15 cellular contexts compared by ENCODE assay signal in the genomic region with DNA sequence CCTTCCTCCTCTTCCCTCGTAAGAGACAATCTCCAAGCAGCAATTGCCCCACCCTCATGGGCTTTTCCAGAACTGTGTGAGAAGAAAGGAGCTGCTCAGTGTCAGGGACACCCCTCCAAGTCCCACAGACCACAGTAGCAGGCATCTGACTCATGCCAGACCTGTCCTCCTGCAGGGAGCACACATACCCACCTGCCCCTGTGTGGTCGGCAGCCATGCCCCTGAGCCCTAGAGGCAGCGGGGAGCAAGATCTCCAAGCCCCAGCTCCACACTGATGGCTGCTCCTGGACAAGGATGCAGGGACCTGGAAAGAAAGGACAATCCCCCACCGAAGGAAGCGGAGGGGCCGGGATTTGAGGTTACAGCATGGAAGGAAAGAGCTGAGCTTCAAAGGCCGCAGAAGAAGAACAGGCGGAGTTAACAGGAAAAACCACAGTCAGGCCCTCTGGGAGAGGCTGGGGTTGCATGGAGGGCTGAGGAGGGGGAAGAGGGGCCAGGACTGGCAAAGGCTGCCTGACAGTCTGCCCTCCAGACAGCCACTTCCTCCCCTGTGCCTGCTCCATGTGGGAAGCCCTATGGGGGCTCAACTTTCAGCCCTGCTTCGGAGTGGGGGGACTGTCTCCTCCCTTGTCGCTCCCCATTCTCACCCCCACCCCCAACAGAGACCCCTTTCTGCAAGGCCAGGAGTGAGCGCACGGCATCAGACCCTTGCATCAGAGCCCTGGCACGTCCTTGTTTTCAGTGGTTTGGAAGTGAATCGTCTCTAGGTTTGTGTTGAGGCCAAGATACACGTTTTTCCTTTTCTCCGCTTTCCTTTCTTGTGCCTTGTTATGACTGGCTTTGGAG. TPM values are rescaled to one million over a fixed set of nuclear protein-coding genes. Genes with fewer than 3 reads are reported as not detected.
DNase-seq lines count a peak whose midpoint lies in the region; ATAC-seq and TF ChIP-seq lines count a peak whose summit lies in the region.
"Had no signal": no experiment of that assay in that cellular context is flagged by ENCODE, and none has a peak within 500 bp of the region (broad histone marks: within the 10 kb centered on the region; RNA-seq: fewer than 3 reads in every experiment).

No MANE protein-coding gene starts in this region.

- H3K36me3 ChIP-seq in IMR-90 (ENCODE audit: control insufficient read depth, insufficient read depth, low read length), result no peaks in the 10 kb centered on the region

- no peak overlapping the region for H2BK15ac ChIP-seq in IMR-90 (ENCODE audit: low read depth, low read length)

- no peak overlapping the region for H3K9ac ChIP-seq in IMR-90 (ENCODE audit: low read depth, low read length)

- H3K79me1 ChIP-seq in IMR-90 (ENCODE audit: low read depth in 1 of 2, low read length in 2 of 2), result no peaks in the 10 kb centered on the region

- DNase-seq in IMR-90, result no peak
- peak; percentile 56 for DNase-seq in astrocyte of the spinal cord (ENCODE audit: low read depth, low spot score)
- peak; percentile 85 for DNase-seq in islet precursor cell
- no peak for DNase-seq in NCI-H510A treated with DMSO at 0.1 percent for 48 hours (lab: John Stamatoyannopoulos, UW)
- DNase-seq in NCI-H2107 (lab: John Stamatoyannopoulos, UW), result no peak
- DNase-seq in middle frontal gyrus (ENCODE audit: extremely low spot score, low spot score), result no peak
- DNase-seq: activated CD4-positive, CD25-positive, alpha-beta regulatory T cell; DMS79 treated with DMSO at 0.1 percent for 48 hours; NCI-H1105 treated with DMSO at 0.1 percent for 48 hours; NCI-H510A; PC-3; stimulated activated CD4-positive, alpha-beta T cell treated with anti-CD3 and anti-CD28 coated beads, Interleukin-12 subunit alpha, Interleukin-12 subunit beta, amount 100 ng/mL, for 4 hours; SW 1271 had no signal

- no peak overlapping the region for H3K23ac ChIP-seq in IMR-90 (ENCODE audit: low read depth, low read length)

- H3K9me1 ChIP-seq in IMR-90 (ENCODE audit: insufficient read depth, low read length), result 0 out of 2 replicates have a peak, but pooled peaks cover 3% of the 10 kb centered on the region

- H3K18ac ChIP-seq in IMR-90 (ENCODE audit: low read depth, low read length), result no peak overlapping the region

- 0 out of 2 replicates have a peak overlapping the region, but pooled peaks have one; percentile 27 for H2AK5ac ChIP-seq in IMR-90 (ENCODE audit: low read depth, low read length)

- peak overlapping the region; percentile 29 for H2AK9ac ChIP-seq in IMR-90 (replicated peaks; ENCODE audit: low read depth, low read length, poor library complexity)

- POLR2A ChIA-PET in IMR-90 (lab: Charles Lee; ENCODE audit: unreplicated experiment), result no interaction called here

- H2BK20ac ChIP-seq in IMR-90 (ENCODE audit: low read depth, low read length), result no peak overlapping the region

- 41% methylated on average over 4 of the region's 16 CpGs; no CpG with 5 or more reads in 1 of the 2 experiments for WGBS in IMR-90 (ENCODE audit: extremely low coverage in 2 of 2, insufficient read length in 1 of 2), 2 experiments

- H3K4me1 ChIP-seq in IMR-90 (ENCODE audit: control insufficient read depth, insufficient read depth, low read length), result peaks cover 2% of the 10 kb centered on the region

- H3K4me3 ChIP-seq in IMR-90 (ENCODE audit: insufficient read depth, low read depth, low read length) (no peak overlapping the region), astrocyte of the spinal cord (ENCODE audit: low read depth, low read length) (no peak overlapping the region), skin epidermis (no peak overlapping the region)

- dilution Hi-C loops in IMR-90 (cut with HindIII; ENCODE audit: low sequenced_read_pairs, unreplicated experiment), result no loop called here

- H4K20me1 ChIP-seq in IMR-90 (ENCODE audit: insufficient read depth, low read length), result no peaks in the 10 kb centered on the region

- no peak for ATAC-seq in IMR-90 (ENCODE audit: low read depth)
- ATAC-seq: HCT116, PC-3 had no signal

- intact Hi-C loops in IMR-90 (cut with micrococcal nuclease), result loop anchor here (5.0 to 10.0 kb wide), 4 partner anchors 72 to 802 kb away; no protein-coding TSS in a partner anchor

- peak overlapping the region; percentile 67 for H2AFZ ChIP-seq in IMR-90 (replicated peaks; ENCODE audit: low read length, poor library complexity)

- CTCF ChIA-PET in IMR-90 (lab: Yijun Ruan, JAX), result no interaction called here

- TF ChIP-seq CTCF in IMR-90 (conservative IDR thresholded peaks at IDR 0.05; ENCODE audit: low read depth, low read length), result no peak
- no peak for TF ChIP-seq CTCF in astrocyte of the spinal cord (IDR thresholded peaks at IDR 0.05; ENCODE audit: low read depth, low read length)

- no peak overlapping the region for H4K5ac ChIP-seq in IMR-90 (ENCODE audit: low read depth, low read length)

- H3K27me3 ChIP-seq in IMR-90 (ENCODE audit: control insufficient read depth, insufficient read depth, low read length), result no peaks in the 10 kb centered on the region

- H2BK5ac ChIP-seq in IMR-90 (ENCODE audit: low read depth, low read length, poor library complexity, severe bottlenecking), result no peak overlapping the region

- no peaks in the 10 kb centered on the region for H3K9me3 ChIP-seq in IMR-90 (ENCODE audit: control insufficient read depth, insufficient read depth, low read length)

- no peak overlapping the region for H3K4me2 ChIP-seq in IMR-90 (ENCODE audit: low read depth, low read length)

- in situ Hi-C loops in IMR-90 (cut with MboI; ENCODE audit: low sequenced_read_pairs) (loop anchor here (5.0 to 25.0 kb wide), 2 partner anchors 177 to 782 kb away; partner anchors contain the start of gene AKR1E2), astrocyte of the spinal cord (cut with HindIII; ENCODE audit: low sequenced_read_pairs) (no loop called here)

- H2BK120ac ChIP-seq in IMR-90 (ENCODE audit: low read depth, low read length), result peak overlapping the region; percentile 8

- TF ChIP-seq POLR2A in IMR-90 (IDR thresholded peaks at IDR 0.05; ENCODE audit: low read depth, low read length), result no peak

- TF ChIP-seq RAD21 in IMR-90 (IDR thresholded peaks at IDR 0.05; ENCODE audit: low read length), result no peak

- 0 out of 2 replicates have a peak overlapping the region, but pooled peaks have one; percentile 7 for H3K4ac ChIP-seq in IMR-90 (ENCODE audit: low read depth, low read length)

- H3K14ac ChIP-seq in IMR-90 (replicated peaks; ENCODE audit: low read depth, low read length), result no peak overlapping the region

- H4K91ac ChIP-seq in IMR-90 (ENCODE audit: insufficient read depth, low read depth, low read length), result no peak overlapping the region

- no TSS peak for BruUV-seq in IMR-90 (replicated peaks; lab: Mats Ljungman, UMichigan)

- H3K27ac ChIP-seq in IMR-90 (ENCODE audit: insufficient read depth, low read length) (no peak overlapping the region), skin epidermis (peak overlapping the region in 19 of 21 experiments; percentile 2 to 85 (median 58))

- no peak overlapping the region for H4K8ac ChIP-seq in IMR-90 (ENCODE audit: low read depth in 2 of 2, low read length in 2 of 2)

- H3K56ac ChIP-seq in IMR-90 (ENCODE audit: extremely low read depth, insufficient read depth, low read length), result no peak overlapping the region

TF ChIP-seq in IMR-90, 13 proteins besides CTCF, POLR2A, EP300 and RAD21:
- TF ChIP-seq MXI1 (IDR thresholded peaks at IDR 0.05; ENCODE audit: borderline replicate concordance, low read depth, low read length), result no peak
- TF ChIP-seq MAFK (IDR thresholded peaks at IDR 0.05; ENCODE audit: low read depth, low read length), result no peak
- TF ChIP-seq MAZ (IDR thresholded peaks at IDR 0.05; ENCODE audit: borderline replicate concordance, low read depth, low read length), result no peak
- TF ChIP-seq RCOR1 (IDR thresholded peaks at IDR 0.05; ENCODE audit: insufficient replicate concordance, low read length), result no peak
- TF ChIP-seq BHLHE40 (IDR thresholded peaks at IDR 0.05; ENCODE audit: low read depth, low read length), result no peak
- no peak for TF ChIP-seq CHD1 (IDR thresholded peaks at IDR 0.05; ENCODE audit: low read depth, low read length)
- no peak for TF ChIP-seq FOS (IDR thresholded peaks at IDR 0.05; ENCODE audit: low read depth, low read length)
- TF ChIP-seq RFX5 (IDR thresholded peaks at IDR 0.05; ENCODE audit: low read depth, low read length), result no peak
- no peak for TF ChIP-seq USF2 (IDR thresholded peaks at IDR 0.05; ENCODE audit: low read depth, low read length)
- no peak for TF ChIP-seq NFE2L2 (IDR thresholded peaks at IDR 0.05; ENCODE audit: low read depth, low read length)
- TF ChIP-seq SMC3 (IDR thresholded peaks at IDR 0.05; ENCODE audit: low read depth, low read length), result no peak
- TF ChIP-seq CEBPB (IDR thresholded peaks at IDR 0.05; ENCODE audit: low read depth, low read length), result no peak
- TF ChIP-seq, protein P1, sequence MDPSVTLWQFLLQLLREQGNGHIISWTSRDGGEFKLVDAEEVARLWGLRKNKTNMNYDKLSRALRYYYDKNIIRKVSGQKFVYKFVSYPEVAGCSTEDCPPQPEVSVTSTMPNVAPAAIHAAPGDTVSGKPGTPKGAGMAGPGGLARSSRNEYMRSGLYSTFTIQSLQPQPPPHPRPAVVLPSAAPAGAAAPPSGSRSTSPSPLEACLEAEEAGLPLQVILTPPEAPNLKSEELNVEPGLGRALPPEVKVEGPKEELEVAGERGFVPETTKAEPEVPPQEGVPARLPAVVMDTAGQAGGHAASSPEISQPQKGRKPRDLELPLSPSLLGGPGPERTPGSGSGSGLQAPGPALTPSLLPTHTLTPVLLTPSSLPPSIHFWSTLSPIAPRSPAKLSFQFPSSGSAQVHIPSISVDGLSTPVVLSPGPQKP (IDR thresholded peaks at IDR 0.05; ENCODE audit: borderline replicate concordance, low read depth, low read length), result no peak
TF ChIP-seq in IMR-90: peak in this region for 0.

RNA-seq across cellular contexts. Expression of gene ASB13, which starts 46.8 kb away (rescaled TPM):
- 6.3 and 6.4 TPM in 2 replicates for total RNA-seq in IMR-90 (2012; rRNA removed)
- 3.9 and 4.6 TPM in 2 replicates for polyA plus RNA-seq in IMR-90 (2012; rRNA removed)
- polyA plus RNA-seq in IMR-90 (2012; cell fraction: cytosol; rRNA removed), result 3.7 and 5.1 TPM in 2 replicates
- 3.2 and 5.1 TPM in 2 replicates for polyA plus RNA-seq in IMR-90 (2012; cell fraction: nucleus; rRNA removed; ENCODE audit: low replicate concordance)

Comparison
In these comparisons a context has a peak if more than half of its experiments do, and no peak if none do; other contexts are left out.
1. DNase-seq: peak in astrocyte of the spinal cord (single experiment) and islet precursor cell (single experiment); none in IMR-90 (single experiment), NCI-H510A treated with DMSO at 0.1 percent for 48 hours (single experiment), NCI-H2107 (single experiment) and middle frontal gyrus (single experiment).